33 cellular contexts compared by ENCODE assay signal in the genomic region with DNA sequence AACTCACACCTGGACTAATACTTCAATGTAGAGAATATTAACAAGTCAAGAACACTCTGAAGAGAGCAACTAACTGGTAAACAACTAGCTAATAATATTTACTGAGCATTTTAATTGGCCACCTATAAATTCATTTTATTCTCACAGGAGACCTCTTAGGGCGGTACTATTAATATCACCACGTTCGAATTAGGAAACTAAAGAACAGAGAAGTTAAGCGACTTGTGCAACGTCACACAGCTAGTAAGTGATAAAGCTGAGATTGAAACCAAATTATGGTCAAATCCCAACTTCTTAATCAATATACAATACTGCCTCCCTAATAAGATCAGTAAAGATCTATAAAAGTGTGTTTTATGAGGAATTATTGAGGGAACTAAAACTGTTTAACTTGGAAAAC.
"Had no signal": no experiment of that assay in that cellular context is flagged by ENCODE, and none has a peak within 500 bp of the region (broad histone marks: within the 10 kb centered on the region; RNA-seq: fewer than 3 reads in every experiment).

No MANE protein-coding gene starts in this region.

- H3K27ac ChIP-seq: adrenal gland, ascending aorta, body of pancreas, brain microvascular endothelial cell, breast epithelium, cardiac muscle cell had no signal

- H3K27me3 ChIP-seq: adrenal gland, ascending aorta, body of pancreas, brain microvascular endothelial cell, breast epithelium, cardiac muscle cell had no signal

- H3K4me1 ChIP-seq: adrenal gland, ascending aorta, body of pancreas, breast epithelium had no signal

- H3K9me3 ChIP-seq: adrenal gland, ascending aorta, body of pancreas, breast epithelium had no signal

- FAIRE-seq: astrocyte, bronchial epithelial cell had no signal

- H3K36me3 ChIP-seq: adrenal gland, ascending aorta, brain microvascular endothelial cell, breast epithelium, cardiac muscle cell had no signal

- H3K4me3 ChIP-seq: adrenal gland, ascending aorta, body of pancreas, breast epithelium, cardiac muscle cell had no signal

- ATAC-seq: activated naive CD4-positive, alpha-beta T cell treated with anti-CD3 and anti-CD28 coated beads, Interleukin-2, amount 50 U/mL, for 72 hours; activated naive CD8-positive, alpha-beta T cell treated with anti-CD3 and anti-CD28 coated beads, Interleukin-2, amount 50 U/mL, for 24 hours; activated T-cell treated with anti-CD3 and anti-CD28 coated beads, Interleukin-2, amount 50 U/mL, for 4 hours; activated T-cell treated with anti-CD3 and anti-CD28 coated beads, Interleukin-2, amount 50 U/mL, for 72 hours; activated T-helper 17 cell treated with anti-CD3 and anti-CD28 coated beads, Interleukin-2, amount 50 U/mL, for 72 hours; body of pancreas had no signal

- DNase-seq: activated effector memory CD4-positive, alpha-beta T cell treated with anti-CD3 and anti-CD28 coated beads, Interleukin-2, amount 50 U/mL, for 16 hours; activated effector memory CD4-positive, alpha-beta T cell treated with Interleukin-2 at 50 U/mL for 16 hours; activated gamma-delta T cell; activated gamma-delta T cell treated with Interleukin-2 at 50 U/mL for 16 hours; activated naive CD4-positive, alpha-beta T cell; activated naive CD4-positive, alpha-beta T cell treated with anti-CD3 and anti-CD28 coated beads for 36 hours; activated naive CD4-positive, alpha-beta T cell treated with anti-CD3 and anti-CD28 coated beads, Interleukin-2, amount 10 ng/mL, durations not matched to agents 7 days and 5 days; activated naive CD4-positive, alpha-beta T cell treated with anti-CD3 and anti-CD28 coated beads, Interleukin-2, amount 50 U/mL, for 16 hours; activated naive CD4-positive, alpha-beta T cell treated with Interleukin-2 at 50 U/mL for 16 hours; activated naive CD8-positive, alpha-beta T cell treated with anti-CD3 and anti-CD28 coated beads for 36 hours; activated naive CD8-positive, alpha-beta T cell treated with anti-CD3 and anti-CD28 coated beads, Interleukin-2, amount 10 ng/mL, durations not matched to agents 7 days and 5 days; activated naive CD8-positive, alpha-beta T cell treated with anti-CD3 and anti-CD28 coated beads, Interleukin-2, amount 50 U/mL, for 24 hours; activated T-cell treated with anti-CD3 and anti-CD28 coated beads, Interleukin-2, amount 50 U/mL, for 24 hours; activated T-cell treated with anti-CD3 and anti-CD28 coated beads, Interleukin-2, amount 50 U/mL, for 4 hours; activated T-cell treated with anti-CD3 and anti-CD28 coated beads, Interleukin-2, amount 50 U/mL, for 48 hours; activated T-cell treated with anti-CD3 and anti-CD28 coated beads, Interleukin-2, amount 50 U/mL, for 72 hours; adrenal gland; amniotic stem cell; amygdala; anterior cingulate cortex; aorta; body of pancreas; brain microvascular endothelial cell; caudate nucleus; central memory CD4-positive, alpha-beta T cell; cerebellar nuclear complex had no signal
